In genomic region chr9:95048225-95049087, GRCh38 we compare ENCODE assay signal across 8 cellular contexts.
DNase-seq lines count a peak whose midpoint lies in the region; ATAC-seq and TF ChIP-seq lines count a peak whose summit lies in the region.

No MANE protein-coding gene starts in this region.

- CTCF ChIA-PET in activated CD8-positive, alpha-beta T cell treated with anti-CD3 and anti-CD28 coated beads for 36 hours (lab: Charles Lee) = interaction anchor here (1.0 to 1.6 kb wide), 2 partner anchors 11 to 367 kb away, joined by 3 read pairs; no protein-coding TSS in a partner anchor

- H3K9me3 ChIP-seq in endodermal cell (ENCODE audit: control insufficient read depth, low read length) (peaks cover 7% of the 10 kb centered on the region), muscle layer of colon (ENCODE audit: low read length) (no peaks in the 10 kb centered on the region)

- WGBS in endodermal cell (ENCODE audit: insufficient coverage in 1 of 2, insufficient read length in 1 of 2), 2 experiments = 1% methylated on average over 27 to 58 of the region's 58 CpGs

- H3K4me1 Mint-ChIP-seq in activated CD8-positive, alpha-beta T cell treated with anti-CD3 and anti-CD28 coated beads for 36 hours (ENCODE audit: low read depth) = peaks cover 11% of the 10 kb centered on the region
- H3K4me1 Mint-ChIP-seq in endodermal cell = peaks cover 44% of the 10 kb centered on the region

- no peak for DNase-seq in GM12864 (ENCODE audit: low read depth)
- DNase-seq in NCI-H69 (lab: John Stamatoyannopoulos, UW) = peak; percentile 97
- DNase-seq in activated CD8-positive, alpha-beta T cell treated with anti-CD3 and anti-CD28 coated beads for 36 hours = peak; percentile 53
- peak; percentile 93 for DNase-seq in endodermal cell
- peak; percentile 12 to 27 for DNase-seq in stimulated activated CD8-positive, alpha-beta memory T cell treated with anti-CD3 and anti-CD28 coated beads, Interleukin-7, amount 100 ng/mL, for 48 hours (ENCODE audit: extremely low read depth in 1 of 2, low read depth in 1 of 2)

- H3K4me3 ChIP-seq in GM12864 (ENCODE audit: low read depth, low read length) (peak overlapping the region; percentile 61), endodermal cell (ENCODE audit: low read length) (peak overlapping the region; percentile 87), muscle layer of colon (ENCODE audit: low read depth in 1 of 2, low read length in 2 of 2) (peak overlapping the region; percentile 56 to 73)

- POLR2A ChIA-PET in activated CD8-positive, alpha-beta T cell treated with anti-CD3 and anti-CD28 coated beads for 36 hours (lab: Charles Lee) = no interaction called here

- H3K27ac Mint-ChIP-seq in activated CD8-positive, alpha-beta T cell treated with anti-CD3 and anti-CD28 coated beads for 36 hours = no peak overlapping the region
- H3K27ac Mint-ChIP-seq in endodermal cell = peak overlapping the region; percentile 87

- H3K4me3 Mint-ChIP-seq in activated CD8-positive, alpha-beta T cell treated with anti-CD3 and anti-CD28 coated beads for 36 hours = peak overlapping the region; percentile 74
- H3K4me3 Mint-ChIP-seq in endodermal cell = peak overlapping the region; percentile 72

- H3K4me1 ChIP-seq in endodermal cell (ENCODE audit: control insufficient read depth, insufficient read depth, low read length) (peaks cover 4% of the 10 kb centered on the region), muscle layer of colon (ENCODE audit: insufficient read depth, low read length) (peaks cover 51% of the 10 kb centered on the region)

- H3K27me3 Mint-ChIP-seq in activated CD8-positive, alpha-beta T cell treated with anti-CD3 and anti-CD28 coated beads for 36 hours = peaks cover 25% of the 10 kb centered on the region
- peaks cover 29% of the 10 kb centered on the region for H3K27me3 Mint-ChIP-seq in endodermal cell (ENCODE audit: insufficient read depth)

- H3K27ac ChIP-seq in endodermal cell (ENCODE audit: low read depth, low read length) (no peak overlapping the region), muscle layer of colon (ENCODE audit: low read depth, low read length) (peak overlapping the region; percentile 81)

- ATAC-seq in HG02798 (IDR thresholded peaks at IDR 0.05; ENCODE audit: poor library complexity, unreplicated experiment) (peak; percentile 93), HG03378 (IDR thresholded peaks at IDR 0.05; ENCODE audit: unreplicated experiment) (no peak)
- peak; percentile 93 for ATAC-seq in activated CD8-positive, alpha-beta T cell treated with anti-CD3 and anti-CD28 coated beads for 36 hours

- H3K36me3 Mint-ChIP-seq in activated CD8-positive, alpha-beta T cell treated with anti-CD3 and anti-CD28 coated beads for 36 hours (ENCODE audit: low read depth) = no peaks in the 10 kb centered on the region
- peaks cover 8% of the 10 kb centered on the region for H3K36me3 Mint-ChIP-seq in endodermal cell (ENCODE audit: low read depth)

- H3K9ac ChIP-seq in endodermal cell (ENCODE audit: extremely low read depth, low read length, poor library complexity, severe bottlenecking) = peak overlapping the region; percentile 53
- peak overlapping the region; percentile 49 for H3K9ac ChIP-seq in muscle layer of colon (ENCODE audit: low read length)

- TF ChIP-seq CTCF in GM12864 (IDR thresholded peaks at IDR 0.05; ENCODE audit: low read depth, low read length, missing control alignments) (no peak), endodermal cell (conservative IDR thresholded peaks at IDR 0.05) (no peak)
- TF ChIP-seq CTCF in activated CD8-positive, alpha-beta T cell treated with anti-CD3 and anti-CD28 coated beads for 36 hours (IDR thresholded peaks at IDR 0.05) = no peak

- H3K27me3 ChIP-seq in endodermal cell (ENCODE audit: control insufficient read depth, insufficient read depth, low read length, poor library complexity, severe bottlenecking) (peaks cover 7% of the 10 kb centered on the region), muscle layer of colon (ENCODE audit: control insufficient read depth in 1 of 2, insufficient read depth in 2 of 2, low read length in 2 of 2) (no peaks in the 10 kb centered on the region)

- H3K9me3 Mint-ChIP-seq in activated CD8-positive, alpha-beta T cell treated with anti-CD3 and anti-CD28 coated beads for 36 hours = no peaks in the 10 kb centered on the region
- H3K9me3 Mint-ChIP-seq in endodermal cell = peaks cover 6% of the 10 kb centered on the region

- H3K36me3 ChIP-seq in endodermal cell (ENCODE audit: control insufficient read depth, insufficient read depth, low read length) (no peaks in the 10 kb centered on the region), muscle layer of colon (ENCODE audit: insufficient read depth, low read length) (no peaks in the 10 kb centered on the region)

- intact Hi-C loops in activated CD8-positive, alpha-beta T cell treated with anti-CD3 and anti-CD28 coated beads for 36 hours (cut with micrococcal nuclease) = no loop called here
